In the genomic region with DNA sequence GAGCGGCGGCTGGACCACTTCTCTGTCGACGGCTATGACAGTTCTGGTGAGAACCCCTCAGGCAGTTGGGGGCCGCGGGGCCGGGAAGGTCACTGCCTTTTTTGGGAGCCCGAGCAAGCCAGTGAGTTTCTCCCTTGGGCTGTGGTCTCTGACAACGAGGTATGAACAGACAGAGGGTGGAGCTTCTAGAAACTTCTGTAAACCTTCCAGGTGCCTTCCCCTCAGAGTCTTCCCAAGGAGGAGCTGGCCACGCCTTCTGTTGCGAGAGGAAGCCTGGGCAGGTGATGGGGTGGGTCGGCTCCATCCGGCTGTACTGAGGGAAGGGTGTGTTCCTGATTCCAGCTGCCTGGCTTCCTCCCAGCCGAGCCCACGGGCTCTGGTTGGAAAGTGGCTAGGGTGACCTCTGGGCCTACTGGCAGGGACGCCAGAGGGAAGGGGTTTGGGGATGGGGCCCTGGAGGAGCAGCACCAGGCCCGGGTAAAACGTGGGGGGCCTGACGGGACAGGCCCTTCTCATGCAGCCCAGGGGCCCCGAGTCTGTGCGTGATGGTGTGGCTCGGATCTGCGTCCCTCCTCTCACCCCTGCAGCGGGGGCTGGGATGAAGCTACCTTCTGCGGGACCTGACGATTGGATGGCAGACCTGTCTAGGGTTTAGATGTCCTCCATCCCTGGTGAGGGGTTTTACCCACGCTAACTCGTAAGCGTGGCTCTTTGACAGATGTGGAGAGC, we compare ENCODE assay signal across 18 cellular contexts.
DNase-seq lines count a peak whose midpoint lies in the region; ATAC-seq, FAIRE-seq and TF ChIP-seq lines count a peak whose summit lies in the region.
"Had no signal": no experiment of that assay in that cellular context is flagged by ENCODE, and none has a peak within 500 bp of the region (broad histone marks: within the 10 kb centered on the region; RNA-seq: fewer than 3 reads in every experiment).

No MANE protein-coding gene starts in this region.

- H3K79me2 ChIP-seq in mammary epithelial cell (ENCODE audit: insufficient read depth, low read length) (no peaks in the 10 kb centered on the region), H9 (ENCODE audit: insufficient read depth, low read length) (no peaks in the 10 kb centered on the region)

- no peaks in the 10 kb centered on the region for H3K79me1 ChIP-seq in H9 (ENCODE audit: insufficient read depth, low read depth, low read length, poor library complexity, severe bottlenecking)

- TF ChIP-seq POLR2A in GM12891 (IDR thresholded peaks at IDR 0.05; ENCODE audit: low read depth, low read length): no peak
- TF ChIP-seq POLR2A in esophagus muscularis mucosa (IDR thresholded peaks at IDR 0.05; ENCODE audit: low read depth): no peak

- FAIRE-seq in GM12891 (lab: Jason Lieb, UNC): no peak
- FAIRE-seq: GM18507 had no signal

- no peak overlapping the region for H3K14ac ChIP-seq in H9 (ENCODE audit: insufficient read depth, low read length)

- H2BK20ac ChIP-seq in H9 (ENCODE audit: low read depth, low read length, poor library complexity, severe bottlenecking): no peak overlapping the region

- H3K27me3 Mint-ChIP-seq in H9 (ENCODE audit: low read depth): peaks cover 78% of the 10 kb centered on the region

- H3K23me2 ChIP-seq in H9 (ENCODE audit: insufficient read length, low read depth, low read length, poor library complexity, severe bottlenecking): no peaks in the 10 kb centered on the region

- H3K18ac ChIP-seq in H9 (ENCODE audit: insufficient read length, low read depth, low read length): no peak overlapping the region

- H4K8ac ChIP-seq in H9 (replicated peaks; ENCODE audit: insufficient read length, low read depth, low read length): no peak overlapping the region

- H4K5ac ChIP-seq in H9 (ENCODE audit: insufficient read length, low read depth, low read length): no peak overlapping the region

- peaks cover 2% of the 10 kb centered on the region in 2 experiments; a peak in 3 of 4 replicates for H3K4me1 Mint-ChIP-seq in H9

- no peak overlapping the region for H3K4me2 ChIP-seq in mammary epithelial cell (ENCODE audit: insufficient read depth, low read depth, low read length)
- no peak overlapping the region for H3K4me2 ChIP-seq in H9 (ENCODE audit: insufficient read depth, insufficient read length, low read length)

- peaks cover 5 to 8% of the 10 kb centered on the region in 2 experiments; a peak in 3 of 5 replicates for H3K9me3 Mint-ChIP-seq in H9

- H3K23ac ChIP-seq in H9 (ENCODE audit: insufficient read length, low read depth, low read length): no peak overlapping the region

- H3K27me3 ChIP-seq in esophagus muscularis mucosa: no peaks in the 10 kb centered on the region
- peaks cover 3% of the 10 kb centered on the region for H3K27me3 ChIP-seq in mammary epithelial cell (ENCODE audit: insufficient read depth, low read length)
- peaks cover 35% of the 10 kb centered on the region; the same call in 1 of the 2 replicates for H3K27me3 ChIP-seq in H9 (ENCODE audit: insufficient read depth, low read length)
- H3K27me3 ChIP-seq: stomach had no signal

- H2AK5ac ChIP-seq in H9 (ENCODE audit: insufficient read length, low read length): no peak overlapping the region

- no peak for ATAC-seq in GM21515 (IDR thresholded peaks at IDR 0.05; ENCODE audit: unreplicated experiment)
- no peak for ATAC-seq in GM18517 (IDR thresholded peaks at IDR 0.05; ENCODE audit: unreplicated experiment)

- intact Hi-C loops in esophagus muscularis mucosa (cut with DNase I) (no loop called here), mammary epithelial cell (cut with micrococcal nuclease) (no loop called here)

- H4K20me1 ChIP-seq in mammary epithelial cell (ENCODE audit: insufficient read depth, low read length) (no peaks in the 10 kb centered on the region), H9 (ENCODE audit: control insufficient read depth, insufficient read depth, insufficient read length) (peaks cover 3% of the 10 kb centered on the region)

- H3K36me3 ChIP-seq in esophagus muscularis mucosa: peaks cover 0 to 34% (median 0%) of the 10 kb centered on the region in 4 donors
- no peaks in the 10 kb centered on the region for H3K36me3 ChIP-seq in mammary epithelial cell (ENCODE audit: insufficient read depth, low read length)
- H3K36me3 ChIP-seq: SJSA1 had no signal

- no peak overlapping the region for H2BK12ac ChIP-seq in H9 (ENCODE audit: insufficient read length, low read depth, low read length)

- CTCF ChIA-PET in mammary epithelial cell (lab: Charles Lee; ENCODE audit: low non-redundant PET): no interaction called here

- no peak overlapping the region for H3K4me3 ChIP-seq in esophagus muscularis mucosa
- no peak overlapping the region for H3K4me3 ChIP-seq in mammary epithelial cell (replicated peaks in 1 of 3; ENCODE audit: insufficient read depth in 1 of 3, low read depth in 2 of 3, low read length in 3 of 3)
- H3K4me3 ChIP-seq: SJSA1, stomach had no signal

- H3K27ac ChIP-seq in esophagus muscularis mucosa (replicated peaks in 1 of 4) (no peak overlapping the region), mammary epithelial cell (ENCODE audit: insufficient read depth, low read depth, low read length) (no peak overlapping the region), H9 (ENCODE audit: insufficient read length, low read depth, low read length) (no peak overlapping the region)
- H3K27ac ChIP-seq: SJSA1, stomach had no signal

- H3K4ac ChIP-seq in H9 (ENCODE audit: low read depth, low read length): no peak overlapping the region

- TF ChIP-seq CTCF in esophagus muscularis mucosa (IDR thresholded peaks at IDR 0.05) (no peak), mammary epithelial cell (conservative IDR thresholded peaks at IDR 0.05 in 1 of 2, IDR thresholded peaks at IDR 0.05 in 1 of 2; ENCODE audit: extremely low read depth in 1 of 2, insufficient read depth in 1 of 2, low read depth in 1 of 2, low read length in 2 of 2) (no peak), H9 (conservative IDR thresholded peaks at IDR 0.05) (no peak)

- no peak overlapping the region for H3K9ac ChIP-seq in mammary epithelial cell (ENCODE audit: insufficient read depth, low read length)
- no peak overlapping the region for H3K9ac ChIP-seq in H9 (ENCODE audit: extremely low read depth, insufficient read length, low read length)

- no peak overlapping the region for H2BK15ac ChIP-seq in H9 (ENCODE audit: low read depth, low read length)

- H2BK5ac ChIP-seq in H9 (ENCODE audit: insufficient read length, low read length): no peak overlapping the region

- H3K4me1 ChIP-seq in esophagus muscularis mucosa (no peaks in the 10 kb centered on the region), mammary epithelial cell (ENCODE audit: insufficient read depth, low read length) (no peaks in the 10 kb centered on the region), H9 (ENCODE audit: insufficient read depth, low read length) (no peaks in the 10 kb centered on the region)
- H3K4me1 ChIP-seq: SJSA1, stomach had no signal

- BruUV-seq in mammary epithelial cell (replicated peaks; lab: Mats Ljungman, UMichigan): no TSS peak

- no peak overlapping the region for H2BK120ac ChIP-seq in H9 (ENCODE audit: low read depth, low read length, poor library complexity, severe bottlenecking)

- H3K36me3 Mint-ChIP-seq in H9 (ENCODE audit: insufficient read depth in 1 of 3, low read depth in 3 of 3): no peaks in the 10 kb centered on the region; a peak in 1 of 7 replicates

- TF ChIP-seq EP300 in esophagus muscularis mucosa (IDR thresholded peaks at IDR 0.05): no peak

- H3K56ac ChIP-seq in H9 (ENCODE audit: insufficient read length, low read depth, low read length): no peak overlapping the region

- H3K27ac Mint-ChIP-seq in H9: no peak overlapping the region

- no peak overlapping the region for H4K91ac ChIP-seq in H9 (ENCODE audit: insufficient read length, low read depth, low read length)

- no peak overlapping the region for H3K4me3 Mint-ChIP-seq in H9

- in situ Hi-C loops in mammary epithelial cell (cut with MboI; ENCODE audit: low sequenced_read_pairs in 2 of 2): no loop called here

- peak; percentile 8 for DNase-seq in AG20443 (ENCODE audit: low spot score)
- peak; percentile 3 for DNase-seq in GM12891 (ENCODE audit: insufficient read length, low spot score)
- peak; percentile 70 for DNase-seq in esophagus muscularis mucosa (ENCODE audit: extremely low spot score)
- DNase-seq in myocyte (ENCODE audit: low read depth): peak; percentile 13
- no peak for DNase-seq in mammary epithelial cell
- DNase-seq in H9: no peak
- DNase-seq: activated CD4-positive, alpha-beta T cell treated with anti-CD3 and anti-CD28 coated beads, Interleukin-2, amount 50 U/mL, for 4 hours; amygdala; Calu3; GF-D8; Karpas-422; NCI-H1105 treated with DMSO at 0.1 percent for 48 hours; occipital lobe had no signal

- H3K9me3 ChIP-seq in esophagus muscularis mucosa (peaks cover 0 to 2% (median 0%) of the 10 kb centered on the region in 4 donors), mammary epithelial cell (replicated peaks; ENCODE audit: insufficient read depth, low read length) (no peaks in the 10 kb centered on the region), H9 (ENCODE audit: control insufficient read depth, low read depth, low read length) (no peaks in the 10 kb centered on the region)
- H3K9me3 ChIP-seq: stomach had no signal

- H3T11ph ChIP-seq in H9 (ENCODE audit: low read length): no peak overlapping the region

- H2AFZ ChIP-seq in mammary epithelial cell (ENCODE audit: low read depth, low read length): no peak overlapping the region
- no peak overlapping the region for H2AFZ ChIP-seq in H9 (ENCODE audit: low read length)

- dilution Hi-C loops in mammary epithelial cell (cut with HindIII; ENCODE audit: low sequenced_read_pairs): no loop called here

- 88% methylated on average over 20 of the region's 29 CpGs for WGBS in esophagus muscularis mucosa
- 92% methylated on average over 20 of the region's 29 CpGs for WGBS in mammary epithelial cell (ENCODE audit: low coverage, missing lambda C conversion rate)
- WGBS in H9 (ENCODE audit: extremely low coverage, insufficient read length, low lambda C conversion rate): no CpG with 5 or more reads among the region's 29 CpGs

TF ChIP-seq in GM12891, 5 proteins besides CTCF, POLR2A, EP300 and RAD21:
- no peak for TF ChIP-seq POLR2AphosphoS5 (IDR thresholded peaks at IDR 0.05; ENCODE audit: low read depth, low read length)
- no peak for TF ChIP-seq SPI1 (IDR thresholded peaks at IDR 0.05; ENCODE audit: low read depth, low read length)
- no peak for TF ChIP-seq TAF1 (IDR thresholded peaks at IDR 0.05; ENCODE audit: low read depth, low read length)
- TF ChIP-seq PAX5 (IDR thresholded peaks at IDR 0.05; ENCODE audit: insufficient read depth, low read length, severe bottlenecking): no peak
- no peak for TF ChIP-seq POU2F2 (IDR thresholded peaks at IDR 0.05; ENCODE audit: low read depth, low read length)

Comparison
In these comparisons a context has a peak if more than half of its experiments do, and no peak if none do; other contexts are left out.
1. DNase-seq: peak in AG20443 (single experiment), GM12891 (single experiment), esophagus muscularis mucosa (single experiment) and myocyte (single experiment); none in mammary epithelial cell (single experiment) and H9 (single experiment).